In the genomic region with DNA sequence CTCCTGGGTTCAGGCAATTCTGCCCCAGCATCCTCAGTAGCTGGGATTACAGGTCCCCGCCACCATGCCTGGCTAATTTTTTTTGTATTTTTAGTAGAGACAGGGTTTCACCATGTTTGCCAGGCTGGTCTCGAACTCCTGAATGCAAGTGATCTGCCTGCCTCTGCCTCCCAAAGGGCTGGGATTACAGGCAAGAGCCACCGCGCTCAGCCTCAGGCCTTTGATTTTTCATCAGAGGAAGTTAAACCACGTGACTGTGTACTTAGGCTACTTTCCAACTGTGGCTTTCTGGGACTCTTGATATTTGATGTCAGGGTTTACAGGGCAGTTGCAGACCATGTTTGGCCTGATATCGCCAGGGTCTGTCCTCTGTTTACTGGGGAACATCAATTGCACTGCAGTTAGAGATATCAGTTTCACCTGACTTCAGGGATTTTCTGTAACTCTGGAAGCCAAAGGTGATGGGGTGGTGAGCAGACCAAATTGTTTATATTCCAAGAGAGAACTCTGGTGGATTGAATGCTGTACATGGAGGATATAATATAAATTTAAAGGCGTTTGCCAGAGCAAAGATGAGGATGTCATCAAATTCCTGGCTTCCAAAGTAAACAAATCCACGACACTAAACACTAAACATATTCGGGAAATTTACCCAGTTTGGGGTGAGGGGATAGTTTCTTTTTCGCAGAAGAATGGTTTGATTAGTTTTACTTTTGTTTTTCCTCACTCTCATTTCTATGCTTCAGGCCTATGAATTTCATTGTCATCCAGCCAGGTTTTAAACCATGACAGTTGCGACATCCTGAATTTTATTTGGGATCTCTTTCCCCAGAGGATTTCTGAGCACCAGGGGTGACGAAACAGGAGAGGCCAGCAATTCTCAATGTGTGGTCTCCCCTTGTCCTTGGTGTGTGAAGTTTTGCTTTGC, we compare ENCODE assay signal across 8 cellular contexts. TPM values are rescaled to one million over a fixed set of nuclear protein-coding genes. Genes with fewer than 3 reads are reported as not detected.
DNase-seq lines count a peak whose midpoint lies in the region; ATAC-seq, FAIRE-seq and TF ChIP-seq lines count a peak whose summit lies in the region.

No MANE protein-coding gene starts in this region.

- 0 out of 2 replicates have a peak, but pooled peaks have one; percentile 33 for TF ChIP-seq RAD21 in HepG2 (CRISPR knock-in tag; IDR thresholded peaks at IDR 0.05)

- WGBS in HepG2 (ENCODE audit: low lambda C conversion rate): 22% methylated on average over 12 of the region's 12 CpGs

- peak overlapping the region; percentile 73 for H3K27ac ChIP-seq in HepG2 (ENCODE audit: extremely low read length, insufficient read depth, low read length)

- peaks cover 67% of the 10 kb centered on the region for H3K79me2 ChIP-seq in HepG2 (ENCODE audit: insufficient read depth, low read length)

- POLR2A ChIA-PET in HepG2 (lab: Yijun Ruan, JAX): interaction anchor here (0.7 kb wide), 1 partner anchor 146 kb away, joined by 5 read pairs; no protein-coding TSS in a partner anchor
- POLR2A ChIA-PET in HEK293T (lab: Yijun Ruan, JAX): no interaction called here

- H2AFZ ChIP-seq in HepG2 (ENCODE audit: low read length): no peak overlapping the region

- 0 out of 2 replicates have a peak, but pooled peaks have one; percentile 29 for TF ChIP-seq CTCF in HepG2 (CRISPR knock-in tag; IDR thresholded peaks at IDR 0.05)

- CTCF ChIA-PET in HepG2 (lab: Yijun Ruan, JAX; ENCODE audit: low intra/inter-chr PET ratio, low total read pairs) (no interaction called here), HEK293T (lab: Yijun Ruan, JAX) (no interaction called here)

- H3K4me1 ChIP-seq in HepG2 (ENCODE audit: insufficient read depth, low read length): peaks cover 61% of the 10 kb centered on the region

- in situ Hi-C loops in HepG2 (cut with HindIII; ENCODE audit: extremely low pct_ligation_motif_present, low pct_unique_long_range_greater_than_20kb): no loop called here

- peaks cover 24 to 56% of the 10 kb centered on the region in 2 experiments for H3K36me3 ChIP-seq in HepG2 (replicated peaks in 1 of 2; ENCODE audit: control insufficient read depth in 1 of 2, insufficient read depth in 2 of 2, low read length in 2 of 2)

- intact Hi-C loops in HepG2 (cut with micrococcal nuclease; ENCODE audit: unreplicated experiment): loop anchor here (2.0 to 5.0 kb wide), 2 partner anchors 90 to 105 kb away; partner anchors contain the start of gene RAD21L1

- peak in 1 of 2 experiments; percentile 30; a peak in 1 of 4 replicates for TF ChIP-seq POLR2A in HepG2 (IDR thresholded peaks at IDR 0.05; ENCODE audit: insufficient read depth in 1 of 2, low read depth in 2 of 2, low read length in 2 of 2)

- H3K9ac ChIP-seq in HepG2 (ENCODE audit: insufficient read depth, low read depth, low read length): peak overlapping the region; percentile 95

- ATAC-seq in HepG2: peak; percentile 73
- ATAC-seq in HG03095 (IDR thresholded peaks at IDR 0.05; ENCODE audit: unreplicated experiment): no peak
- no peak for ATAC-seq in HG03108 (IDR thresholded peaks at IDR 0.05; ENCODE audit: unreplicated experiment)
- no peak for ATAC-seq in HG03139 (IDR thresholded peaks at IDR 0.05; ENCODE audit: unreplicated experiment)

- peak overlapping the region; percentile 16 to 36 (median 34); a peak in 4 of 6 replicates for H3K4me3 ChIP-seq in HepG2 (replicated peaks in 1 of 3; ENCODE audit: insufficient read depth in 1 of 3, low read depth in 2 of 3, low read length in 3 of 3)

- H4K20me1 ChIP-seq in HepG2 (ENCODE audit: insufficient read depth, low read length): peaks cover 32% of the 10 kb centered on the region

- TF ChIP-seq EP300 in HepG2 (IDR thresholded peaks at IDR 0.05; ENCODE audit: low read depth in 2 of 2, low read length in 2 of 2): peak; percentile 50 to 64; a peak in 3 of 4 replicates
- TF ChIP-seq EP300 in HepG2 (CRISPR knock-in tag; IDR thresholded peaks at IDR 0.05; ENCODE audit: borderline replicate concordance): peak; percentile 41; the same call in 1 of the 2 replicates

- DNase-seq in DMS153 (lab: John Stamatoyannopoulos, UW): peak; percentile 69
- peak; percentile 77 for DNase-seq in M059J (ENCODE audit: low read depth)
- DNase-seq in astrocyte of the hippocampus (ENCODE audit: low read depth, low spot score): peak; percentile 59
- DNase-seq in HepG2 (ENCODE audit: low spot score): peak; percentile 99
- DNase-seq in HEK293T (ENCODE audit: extremely low spot score): no peak

- FAIRE-seq in HepG2 (lab: Jason Lieb, UNC): peak; percentile 92

- peak overlapping the region; percentile 98 for H3K4me2 ChIP-seq in HepG2 (ENCODE audit: low read depth, low read length)

- H3K9me3 ChIP-seq in HepG2 (ENCODE audit: low read length): no peaks in the 10 kb centered on the region

- BruUV-seq in HepG2 (replicated peaks; lab: Mats Ljungman, UMichigan): no TSS peak

- H3K27me3 ChIP-seq in HepG2 (ENCODE audit: control insufficient read depth in 1 of 2, insufficient read depth in 2 of 2, low read length in 2 of 2): no peaks in the 10 kb centered on the region; a peak in 1 of 5 replicates

TF ChIP-seq in HepG2, 621 proteins besides CTCF, POLR2A, EP300 and RAD21 (continues in another document):
- TF ChIP-seq ZNF691 (CRISPR knock-in tag; IDR thresholded peaks at IDR 0.05; ENCODE audit: borderline replicate concordance, low read depth) (no peak; the same call in 1 of the 2 replicates), ZNF720 (CRISPR knock-in tag; IDR thresholded peaks at IDR 0.05) (no peak), MYNN (CRISPR knock-in tag; IDR thresholded peaks at IDR 0.05; ENCODE audit: low read depth) (no peak; the same call in 1 of the 2 replicates), EZH2 (conservative IDR thresholded peaks at IDR 0.05; ENCODE audit: low read depth, low read length) (no peak)

TF ChIP-seq in HEK293T, 16 proteins besides CTCF, POLR2A, EP300 and RAD21:
- TF ChIP-seq ZNF384 (IDR thresholded peaks at IDR 0.05) (no peak), ELF4 (IDR thresholded peaks at IDR 0.05) (no peak), CTBP1 (IDR thresholded peaks at IDR 0.05; ENCODE audit: borderline replicate concordance) (no peak), ARNT (IDR thresholded peaks at IDR 0.05) (no peak), FOXA1 (IDR thresholded peaks at IDR 0.05) (no peak), SP1 (IDR thresholded peaks at IDR 0.05) (no peak), FOXM1 (IDR thresholded peaks at IDR 0.05; ENCODE audit: borderline replicate concordance) (no peak), TARDBP (IDR thresholded peaks at IDR 0.05) (no peak), HDGF (IDR thresholded peaks at IDR 0.05; ENCODE audit: borderline replicate concordance) (no peak)
- TF ChIP-seq, protein P1, sequence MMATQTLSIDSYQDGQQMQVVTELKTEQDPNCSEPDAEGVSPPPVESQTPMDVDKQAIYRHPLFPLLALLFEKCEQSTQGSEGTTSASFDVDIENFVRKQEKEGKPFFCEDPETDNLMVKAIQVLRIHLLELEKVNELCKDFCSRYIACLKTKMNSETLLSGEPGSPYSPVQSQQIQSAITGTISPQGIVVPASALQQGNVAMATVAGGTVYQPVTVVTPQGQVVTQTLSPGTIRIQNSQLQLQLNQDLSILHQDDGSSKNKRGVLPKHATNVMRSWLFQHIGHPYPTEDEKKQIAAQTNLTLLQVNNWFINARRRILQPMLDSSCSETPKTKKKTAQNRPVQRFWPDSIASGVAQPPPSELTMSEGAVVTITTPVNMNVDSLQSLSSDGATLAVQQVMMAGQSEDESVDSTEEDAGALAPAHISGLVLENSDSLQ (IDR thresholded peaks at IDR 0.05): no peak

RNA-seq across cellular contexts. Expression of gene PSMF1, which starts 4.2 kb away (rescaled TPM):
- 196 and 292 TPM in 2 replicates for total RNA-seq in M059J (2014; rRNA removed; shearing (Covaris generic))
- 86.0 and 113 TPM in 2 replicates for total RNA-seq in HepG2 (2016; rRNA removed; fragmentation: Illumina TruSeq; extraction: Trizol)
- total RNA-seq in HepG2 (2016; cell fraction: cytosol; rRNA removed; fragmentation: Illumina TruSeq; extraction: Trizol; ENCODE audit: low read depth): 19.7 and 25.4 TPM in 2 replicates
- 84.7 and 89.7 TPM in 2 replicates for total RNA-seq in HepG2 (2016; cell fraction: insoluble cytoplasmic fraction; rRNA removed; fragmentation: Illumina TruSeq; extraction: Trizol)
- total RNA-seq in HepG2 (2016; cell fraction: membrane; rRNA removed; fragmentation: Illumina TruSeq; extraction: Trizol): 45.7 and 47.8 TPM in 2 replicates
- 55.8 and 66.5 TPM in 2 replicates for total RNA-seq in HepG2 (2016; cell fraction: nucleus; rRNA removed; fragmentation: Illumina TruSeq; extraction: Trizol)
- 82.5 and 90.6 TPM in 2 replicates for polyA plus RNA-seq in HepG2 (2011; rRNA removed)
- 129 and 230 TPM in 2 replicates for polyA plus RNA-seq in HepG2 (2011; cell fraction: cytosol; rRNA removed)
- 130 and 163 TPM in 2 replicates for polyA plus RNA-seq in HepG2 (2011; cell fraction: nucleus; rRNA removed)
- polyA plus RNA-seq in HepG2 (2012): 209 and 270 TPM in 2 replicates
- polyA plus RNA-seq in HepG2 (2016; cell fraction: cytosol; fragmentation: Illumina TruSeq; extraction: Trizol; ENCODE audit: low read depth): 182 and 186 TPM in 2 replicates
- 230 and 306 TPM in 2 replicates for polyA plus RNA-seq in HepG2 (2016; cell fraction: insoluble cytoplasmic fraction; fragmentation: Illumina TruSeq; extraction: Trizol; ENCODE audit: low read depth)
- 158 and 165 TPM in 2 replicates for polyA plus RNA-seq in HepG2 (2016; cell fraction: membrane; fragmentation: Illumina TruSeq; extraction: Trizol; ENCODE audit: low read depth)
- 135 and 140 TPM in 2 replicates for polyA plus RNA-seq in HepG2 (2016; cell fraction: nucleus; fragmentation: Illumina TruSeq; extraction: Trizol; ENCODE audit: insufficient read depth, low read depth)
- polyA minus RNA-seq in HepG2 (2011; rRNA and poly(A)+ RNA removed; ENCODE audit: low replicate concordance): 31.0 and 97.3 TPM in 2 replicates
- polyA minus RNA-seq in HepG2 (2011; cell fraction: cytosol; rRNA and poly(A)+ RNA removed): 90.7 and 92.5 TPM in 2 replicates
- polyA minus RNA-seq in HepG2 (2011; cell fraction: nucleus; rRNA and poly(A)+ RNA removed): 67.6 and 70.3 TPM in 2 replicates
